ENCODE assay signal across 8 cellular contexts in genomic region chr11:74388678-74389327, GRCh38. TPM values are rescaled to one million over a fixed set of nuclear protein-coding genes. Genes with fewer than 3 reads are reported as not detected.
A peak's percentile ranks its signal among the peaks of the same experiment; 100 is the strongest.
DNase-seq lines count a peak whose midpoint lies in the region; ATAC-seq, FAIRE-seq and TF ChIP-seq lines count a peak whose summit lies in the region.

No MANE protein-coding gene starts in this region.

- TF ChIP-seq CTCF in chondrocyte (IDR thresholded peaks at IDR 0.05) (peak; percentile 93), liver (IDR thresholded peaks at IDR 0.05; ENCODE audit: low read depth, low read length, missing input control) (peak; percentile 74)

- no peak overlapping the region for H3K9ac ChIP-seq in liver (ENCODE audit: low read depth in 1 of 2, low read length in 2 of 2)

- peak; percentile 39 for DNase-seq in ACHN
- no peak for DNase-seq in GM18507 (ENCODE audit: extremely low spot score, insufficient read length, low read depth)
- peak; percentile 45 for DNase-seq in NCI-H2171 treated with DMSO at 0.1 percent for 48 hours (lab: John Stamatoyannopoulos, UW)
- no peak for DNase-seq in chondrocyte (ENCODE audit: low spot score)
- peak; percentile 55 for DNase-seq in stimulated activated CD8-positive, alpha-beta memory T cell treated with anti-CD3 and anti-CD28 coated beads, Interleukin-15, amount 100 ng/mL, for 1 hour (ENCODE audit: low read depth)

- peak; percentile 74 to 75 for ATAC-seq in activated CD4-positive, CD25-positive, alpha-beta regulatory T cell treated with anti-CD3 and anti-CD28 coated beads, Interleukin-2, amount 50 U/mL, for 24 hours
- no peak for ATAC-seq in HG02642 (IDR thresholded peaks at IDR 0.05; ENCODE audit: poor library complexity, unreplicated experiment)

- no peaks in the 10 kb centered on the region for H3K27me3 ChIP-seq in liver (ENCODE audit: control insufficient read depth in 4 of 4, insufficient read depth in 4 of 4, low read length in 3 of 4)

- H3K9me3 Mint-ChIP-seq in chondrocyte (ENCODE audit: low read depth), result no peaks in the 10 kb centered on the region

- H3K27me3 Mint-ChIP-seq in chondrocyte (ENCODE audit: low read depth), result no peaks in the 10 kb centered on the region

- FAIRE-seq in GM18507 (lab: Jason Lieb, UNC), result peak; percentile 80

- no peak overlapping the region for H3K4me3 ChIP-seq in liver (ENCODE audit: low read depth in 1 of 3, low read length in 3 of 3)

- no peaks in the 10 kb centered on the region for H3K36me3 Mint-ChIP-seq in chondrocyte (ENCODE audit: low read depth)

- H3K36me3 ChIP-seq in liver (ENCODE audit: control insufficient read depth in 4 of 4, insufficient read depth in 3 of 4, low read depth in 1 of 4, low read length in 3 of 4), result no peaks in the 10 kb centered on the region

- no peak overlapping the region for H3K4me3 Mint-ChIP-seq in chondrocyte (ENCODE audit: unreplicated experiment)

- peaks cover 13% of the 10 kb centered on the region for H3K4me1 Mint-ChIP-seq in chondrocyte (ENCODE audit: low read depth)

- H3K27ac Mint-ChIP-seq in chondrocyte (ENCODE audit: unreplicated experiment), result no peak overlapping the region

- 4% methylated on average over 2 of the region's 2 CpGs for WGBS in liver

- TF ChIP-seq RAD21 in liver (IDR thresholded peaks at IDR 0.05), result peak; percentile 86 to 87

- H3K27ac ChIP-seq in liver (ENCODE audit: low read depth in 1 of 2, low read length in 2 of 2), result no peak overlapping the region

- no peaks in the 10 kb centered on the region for H3K9me3 ChIP-seq in liver (ENCODE audit: control insufficient read depth in 4 of 4, low read length in 3 of 4)

- in situ Hi-C loops in ACHN (cut with HindIII; ENCODE audit: low pct_ligation_motif_present, low pct_unique_long_range_greater_than_20kb, low sequenced_read_pairs), result no loop called here

- H3K4me1 ChIP-seq in liver (ENCODE audit: control insufficient read depth in 4 of 4, insufficient read depth in 4 of 4, low read length in 3 of 4), result no peaks in the 10 kb centered on the region

TF ChIP-seq in liver, 16 proteins besides CTCF, POLR2A, EP300 and RAD21:
- TF ChIP-seq ZBTB33 (IDR thresholded peaks at IDR 0.05) (no peak), EGR1 (IDR thresholded peaks at IDR 0.05; ENCODE audit: low read depth in 2 of 2) (no peak), FOXA2 (IDR thresholded peaks at IDR 0.05) (no peak), MAX (IDR thresholded peaks at IDR 0.05) (no peak), NR2F2 (IDR thresholded peaks at IDR 0.05) (no peak), JUND (IDR thresholded peaks at IDR 0.05) (no peak), GABPA (IDR thresholded peaks at IDR 0.05 in 1 of 2, conservative IDR thresholded peaks at IDR 0.05 in 1 of 2) (no peak), ATF3 (IDR thresholded peaks at IDR 0.05) (no peak), RXRA (IDR thresholded peaks at IDR 0.05) (no peak), REST (IDR thresholded peaks at IDR 0.05) (no peak)

RNA-seq across cellular contexts. Expression of gene PGM2L1, which starts 9.4 kb away (rescaled TPM):
- total RNA-seq in chondrocyte (20.4 to 23.6 TPM (median 22.0 TPM) in 3 replicates), liver (1 to 10 TPM; 1.3 to 8.2 TPM)
- 1 to 10 TPM in 1 of 2 donors, under 1 TPM in 1; 0.33 to 1.0 TPM for polyA plus RNA-seq in liver

Comparison
In these comparisons a context has a peak if more than half of its experiments do, and no peak if none do; other contexts are left out.
1. DNase-seq: peak in ACHN (single experiment), NCI-H2171 treated with DMSO at 0.1 percent for 48 hours (single experiment) and stimulated activated CD8-positive, alpha-beta memory T cell treated with anti-CD3 and anti-CD28 coated beads, Interleukin-15, amount 100 ng/mL, for 1 hour (single experiment); none in GM18507 (single experiment) and chondrocyte (single experiment).